In the genomic region with DNA sequence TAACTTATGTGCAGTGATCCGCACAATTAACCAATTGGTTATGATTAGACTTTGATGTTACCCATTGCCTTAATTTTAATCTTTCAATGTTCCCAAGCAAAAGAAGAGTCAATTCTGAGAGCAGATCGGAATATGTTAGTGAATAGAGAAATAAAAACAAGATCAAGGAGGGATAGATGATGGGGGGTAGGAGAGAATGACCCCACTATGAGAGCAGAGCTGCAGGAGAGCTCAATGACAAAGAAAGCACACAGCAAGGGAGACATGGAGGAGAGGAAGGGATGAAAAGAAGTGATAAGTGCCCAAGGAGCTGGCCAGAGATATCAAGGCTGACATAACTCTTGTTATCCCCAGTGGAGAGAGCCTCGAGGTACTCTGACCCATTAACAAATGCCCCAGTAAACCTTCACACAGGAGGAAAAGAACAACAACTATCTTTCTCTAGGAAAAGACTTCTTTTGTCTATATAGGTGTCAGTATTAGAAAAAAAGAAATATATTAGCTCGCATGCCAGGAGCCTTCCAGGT, we compare ENCODE assay signal across 16 cellular contexts. TPM values are rescaled to one million over a fixed set of nuclear protein-coding genes. Genes with fewer than 3 reads are reported as not detected.
DNase-seq lines count a peak whose midpoint lies in the region; ATAC-seq and TF ChIP-seq lines count a peak whose summit lies in the region.
"Had no signal": no experiment of that assay in that cellular context is flagged by ENCODE, and none has a peak within 500 bp of the region (broad histone marks: within the 10 kb centered on the region; RNA-seq: fewer than 3 reads in every experiment).

No MANE protein-coding gene starts in this region.

- H3K4me3 ChIP-seq in A673 (ENCODE audit: low read depth, low read length, poor library complexity, severe bottlenecking) (no peak overlapping the region), mesodermal cell (ENCODE audit: extremely low read depth, insufficient read depth, low read length, poor library complexity, severe bottlenecking) (no peak overlapping the region)
- H3K4me3 ChIP-seq: BLaER1 treated with 17β-estradiol and CSF1 and Interleukin-3, amounts not matched to agents 10 nM and 100 nM had no signal

- BruUV-seq in A673 (replicated peaks; lab: Mats Ljungman, UMichigan): no TSS peak

- CTCF ChIA-PET in A673 (lab: Charles Lee): no interaction called here

- intact Hi-C loops in A673 (cut with micrococcal nuclease; ENCODE audit: unreplicated experiment): no loop called here
- intact Hi-C loops in cardiac septum (cut with DNase I): no loop called here

- H3K27ac ChIP-seq in A673 (ENCODE audit: low read depth, low read length, poor library complexity, severe bottlenecking): peak overlapping the region; percentile 16
- H3K27ac ChIP-seq in mesodermal cell (ENCODE audit: low read depth, low read length, severe bottlenecking): peak overlapping the region; percentile 32
- H3K27ac ChIP-seq: BLaER1 treated with 17β-estradiol and CSF1 and Interleukin-3, amounts not matched to agents 10 nM and 100 nM had no signal

- POLR2A ChIA-PET in A673 (lab: Charles Lee; ENCODE audit: low non-redundant PET): no interaction called here

- no peak for ATAC-seq in HG03196 (IDR thresholded peaks at IDR 0.05; ENCODE audit: unreplicated experiment)

- H3K9me3 ChIP-seq in A673 (ENCODE audit: low read depth, low read length, poor library complexity, severe bottlenecking) (no peaks in the 10 kb centered on the region), mesodermal cell (ENCODE audit: control insufficient read depth, low read length) (no peaks in the 10 kb centered on the region)
- H3K9me3 ChIP-seq: BLaER1 treated with 17β-estradiol and CSF1 and Interleukin-3, amounts not matched to agents 10 nM and 100 nM had no signal

- no peaks in the 10 kb centered on the region for H3K36me3 ChIP-seq in A673 (ENCODE audit: insufficient read depth, low read length, poor library complexity, severe bottlenecking)
- no peaks in the 10 kb centered on the region for H3K36me3 ChIP-seq in mesodermal cell (ENCODE audit: control insufficient read depth, insufficient read depth, low read length)
- H3K36me3 ChIP-seq: BLaER1 treated with 17β-estradiol and CSF1 and Interleukin-3, amounts not matched to agents 10 nM and 100 nM had no signal

- H3K4me1 ChIP-seq in A673 (ENCODE audit: insufficient read depth, low read length, poor library complexity, severe bottlenecking) (no peaks in the 10 kb centered on the region), mesodermal cell (ENCODE audit: control insufficient read depth, insufficient read depth, low read length, poor library complexity, severe bottlenecking) (peaks cover 23% of the 10 kb centered on the region)

- no peak for TF ChIP-seq CTCF in A673 (conservative IDR thresholded peaks at IDR 0.05; ENCODE audit: low read depth, low read length)

- H3K27me3 ChIP-seq in A673 (replicated peaks; ENCODE audit: insufficient read depth, low read depth, low read length, poor library complexity): no peaks in the 10 kb centered on the region
- H3K27me3 ChIP-seq: BLaER1 treated with 17β-estradiol and CSF1 and Interleukin-3, amounts not matched to agents 10 nM and 100 nM had no signal

- no peak for DNase-seq in A673 (ENCODE audit: low spot score)
- DNase-seq in NCI-H226: peak; percentile 49
- peak; percentile 13 for DNase-seq in dedifferentiated amniotic fluid mesenchymal stem cell (ENCODE audit: extremely low spot score)
- DNase-seq in cardiac septum (ENCODE audit: low spot score): no peak
- DNase-seq in stimulated activated CD4-positive, alpha-beta T cell treated with anti-CD3 and anti-CD28 coated beads, Interleukin-1b, Interleukin-23, amount 100 ng/mL, for 48 hours: no peak
- DNase-seq in effector CD8-positive, alpha-beta T cell (lab: John Stamatoyannopoulos, UW): no peak
- DNase-seq: 8988T; ACHN; CD4-positive, CD25-positive, alpha-beta regulatory T cell; DMS53 had no signal

- 50 to 60% methylated on average over 1 to 2 of the region's 4 CpGs for WGBS in mesodermal cell (ENCODE audit: insufficient coverage in 2 of 2), 2 experiments

RNA-seq across cellular contexts. Expression of gene ANP32D, which starts 52.9 kb away (rescaled TPM):
- not detected in 2 replicates for total RNA-seq in A673 (2021)
- not detected for polyA plus RNA-seq in mesodermal cell (2013, experiment 1 of 2)
- not detected for polyA plus RNA-seq in mesodermal cell (2013, experiment 2 of 2)
- not detected for total RNA-seq in cardiac septum
- total RNA-seq: CD4-positive, CD25-positive, alpha-beta regulatory T cell; Daoy; H4; HT-29 had no signal
- polyA plus RNA-seq: CD4-positive, CD25-positive, alpha-beta regulatory T cell had no signal

Comparison
In these comparisons a context has a peak if more than half of its experiments do, and no peak if none do; other contexts are left out.
1. DNase-seq: peak in NCI-H226 (single experiment) and dedifferentiated amniotic fluid mesenchymal stem cell (single experiment); none in A673 (single experiment), cardiac septum (single experiment), stimulated activated CD4-positive, alpha-beta T cell treated with anti-CD3 and anti-CD28 coated beads, Interleukin-1b, Interleukin-23, amount 100 ng/mL, for 48 hours (single experiment) and effector CD8-positive, alpha-beta T cell (single experiment).